Comparison of ENCODE assay signal across 20 cellular contexts in genomic region chr4:138751290-138751689, GRCh38.
"Had no signal": no experiment of that assay in that cellular context is flagged by ENCODE, and none has a peak within 500 bp of the region (broad histone marks: within the 10 kb centered on the region; RNA-seq: fewer than 3 reads in every experiment).

No MANE protein-coding gene starts in this region.

- H3K36me3 ChIP-seq: left ventricle myocardium inferior had no signal

- H3K4me1 ChIP-seq: left ventricle myocardium inferior had no signal

- ATAC-seq: mucosa of descending colon; naive thymus-derived CD4-positive, alpha-beta T cell; stimulated activated memory B cell treated with anti-CD40 and anti-IgM and Interleukin-4, amounts not matched to agents 10 μg/mL and 1 μg/mL and 100 μg/mL, for 72 hours had no signal

- H3K27ac Mint-ChIP-seq: activated CD4-positive, alpha-beta memory T cell treated with anti-CD3 and anti-CD28 coated beads, Interleukin-2, amount 10 ng/mL, durations not matched to agents 7 days and 5 days; activated naive CD4-positive, alpha-beta T cell treated with anti-CD3 and anti-CD28 coated beads, Interleukin-2, amount 50 U/mL, for 24 hours; activated T-cell treated with anti-CD3 and anti-CD28 coated beads, Interleukin-2, amount 50 U/mL, for 24 hours; brain; memory B cell; naive thymus-derived CD4-positive, alpha-beta T cell; stimulated activated memory B cell treated with anti-CD40 and anti-IgM and Interleukin-4, amounts not matched to agents 10 μg/mL and 1 μg/mL and 100 μg/mL, for 72 hours had no signal

- H3K4me3 ChIP-seq: left ventricle myocardium inferior, mucosa of descending colon had no signal

- H3K27me3 Mint-ChIP-seq: activated T-cell treated with anti-CD3 and anti-CD28 coated beads, Interleukin-2, amount 50 U/mL, for 24 hours; central memory CD8-positive, alpha-beta T cell; stimulated activated memory B cell treated with anti-CD40 and anti-IgM and Interleukin-4, amounts not matched to agents 10 μg/mL and 1 μg/mL and 100 μg/mL, for 72 hours had no signal

- H3K36me3 Mint-ChIP-seq: activated naive CD4-positive, alpha-beta T cell treated with anti-CD3 and anti-CD28 coated beads, Interleukin-2, amount 50 U/mL, for 24 hours; memory B cell; stimulated activated memory B cell treated with anti-CD40 and anti-IgM and Interleukin-4, amounts not matched to agents 10 μg/mL and 1 μg/mL and 100 μg/mL, for 72 hours had no signal

- H3K4me1 Mint-ChIP-seq: activated CD4-positive, alpha-beta memory T cell treated with anti-CD3 and anti-CD28 coated beads, Interleukin-2, amount 10 ng/mL, durations not matched to agents 7 days and 5 days; activated naive CD4-positive, alpha-beta T cell treated with anti-CD3 and anti-CD28 coated beads, Interleukin-2, amount 50 U/mL, for 24 hours; brain; central memory CD8-positive, alpha-beta T cell; memory B cell; naive thymus-derived CD4-positive, alpha-beta T cell; stimulated activated memory B cell treated with anti-CD40 and anti-IgM and Interleukin-4, amounts not matched to agents 10 μg/mL and 1 μg/mL and 100 μg/mL, for 72 hours had no signal

- DNase-seq: activated CD4-positive, alpha-beta memory T cell treated with anti-CD3 and anti-CD28 coated beads, Interleukin-2, amount 10 ng/mL, durations not matched to agents 7 days and 5 days; activated CD4-positive, alpha-beta T cell treated with anti-CD3 and anti-CD28 coated beads for 4 hours; activated effector memory CD4-positive, alpha-beta T cell treated with anti-CD3 and anti-CD28 coated beads, Interleukin-2, amount 50 U/mL, for 16 hours; activated T-cell treated with anti-CD3 and anti-CD28 coated beads, Interleukin-2, amount 50 U/mL, for 24 hours; amniotic stem cell; effector memory CD4-positive, alpha-beta T cell; glutamatergic neuron; hypothalamus; left ventricle myocardium inferior; mucosa of descending colon; naive thymus-derived CD4-positive, alpha-beta T cell; stimulated activated CD4-positive, alpha-beta T cell treated with anti-CD3 and anti-CD28 coated beads, Interleukin-2, amount 100 ng/mL, for 48 hours; T-helper 1 cell; T1000 had no signal

- H3K27ac ChIP-seq: left ventricle myocardium inferior, VCaP had no signal

- H3K4me3 Mint-ChIP-seq: activated CD4-positive, alpha-beta memory T cell treated with anti-CD3 and anti-CD28 coated beads, Interleukin-2, amount 10 ng/mL, durations not matched to agents 7 days and 5 days; activated naive CD4-positive, alpha-beta T cell treated with anti-CD3 and anti-CD28 coated beads, Interleukin-2, amount 50 U/mL, for 24 hours; activated T-cell treated with anti-CD3 and anti-CD28 coated beads, Interleukin-2, amount 50 U/mL, for 24 hours; brain; central memory CD8-positive, alpha-beta T cell; memory B cell; naive thymus-derived CD4-positive, alpha-beta T cell; stimulated activated memory B cell treated with anti-CD40 and anti-IgM and Interleukin-4, amounts not matched to agents 10 μg/mL and 1 μg/mL and 100 μg/mL, for 72 hours had no signal
